In the genomic region with DNA sequence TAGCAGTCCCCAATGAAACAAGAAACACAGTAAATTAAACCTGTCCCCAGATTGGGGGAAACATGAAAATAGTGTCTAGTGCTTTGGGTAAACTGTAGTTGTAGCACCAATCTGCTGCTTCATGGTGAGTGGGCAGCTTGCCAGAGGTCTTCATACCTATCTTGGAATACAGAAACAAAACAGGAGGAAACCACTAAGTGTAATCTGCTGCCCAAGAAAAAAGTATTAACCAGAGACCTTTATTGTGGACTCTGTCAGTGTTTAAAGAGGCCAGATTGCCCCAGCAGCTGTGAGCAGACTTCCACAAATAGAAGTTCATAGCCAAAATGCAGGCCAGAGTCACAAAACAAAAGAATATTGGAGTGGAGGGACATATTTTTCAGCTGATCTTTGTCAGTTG, we compare ENCODE assay signal across 13 cellular contexts. TPM values are rescaled to one million over a fixed set of nuclear protein-coding genes. Genes with fewer than 3 reads are reported as not detected.
DNase-seq lines count a peak whose midpoint lies in the region; ATAC-seq, FAIRE-seq and TF ChIP-seq lines count a peak whose summit lies in the region.
"Had no signal": no experiment of that assay in that cellular context is flagged by ENCODE, and none has a peak within 500 bp of the region (broad histone marks: within the 10 kb centered on the region; RNA-seq: fewer than 3 reads in every experiment).

No MANE protein-coding gene starts in this region.

- H3K4me1 ChIP-seq in Loucy (ENCODE audit: insufficient read depth, low read length, poor library complexity, severe bottlenecking) (peaks cover 76% of the 10 kb centered on the region), gastrocnemius medialis (peaks cover 33 to 36% of the 10 kb centered on the region in 2 donors), mucosa of descending colon (ENCODE audit: low read depth) (peaks cover 40% of the 10 kb centered on the region)

- peaks cover 17% of the 10 kb centered on the region for H3F3A ChIP-seq in Loucy (ENCODE audit: low read depth)

- CTCF ChIA-PET in activated CD4-positive, alpha-beta memory T cell treated with anti-CD3 and anti-CD28 coated beads for 36 hours (lab: Charles Lee): interaction anchor here (0.8 to 18.8 kb wide), 10 partner anchors 11 to 386 kb away, joined by 3 to 472 read pairs (median 8); no protein-coding TSS in a partner anchor
- CTCF ChIA-PET in activated CD4-positive, alpha-beta memory T cell treated with anti-CD3 and anti-CD28 coated beads, Interleukin-2, amount 10 ng/mL, durations not matched to agents 7 days and 5 days (lab: Charles Lee): interaction anchor here (0.5 to 3.4 kb wide), 10 partner anchors 53 to 1866 kb away, joined by 3 to 34 read pairs (median 6); no protein-coding TSS in a partner anchor

- no peaks in the 10 kb centered on the region for H3K27me3 Mint-ChIP-seq in activated CD4-positive, alpha-beta memory T cell treated with anti-CD3 and anti-CD28 coated beads for 36 hours
- H3K27me3 Mint-ChIP-seq in activated CD4-positive, alpha-beta memory T cell treated with anti-CD3 and anti-CD28 coated beads, Interleukin-2, amount 10 ng/mL, durations not matched to agents 7 days and 5 days: no peaks in the 10 kb centered on the region
- H3K27me3 Mint-ChIP-seq in brain: peaks cover 19% of the 10 kb centered on the region

- H3K9me2 ChIP-seq in Loucy (replicated peaks; ENCODE audit: low read depth, low read length): no peaks in the 10 kb centered on the region

- ATAC-seq in gastrocnemius medialis (no peak), HG03342 (IDR thresholded peaks at IDR 0.05; ENCODE audit: unreplicated experiment) (no peak), mucosa of descending colon (no peak)

- peaks cover 59% of the 10 kb centered on the region for H3K4me1 Mint-ChIP-seq in activated CD4-positive, alpha-beta memory T cell treated with anti-CD3 and anti-CD28 coated beads for 36 hours (ENCODE audit: low read depth)
- peaks cover 67% of the 10 kb centered on the region for H3K4me1 Mint-ChIP-seq in activated CD4-positive, alpha-beta memory T cell treated with anti-CD3 and anti-CD28 coated beads, Interleukin-2, amount 10 ng/mL, durations not matched to agents 7 days and 5 days
- H3K4me1 Mint-ChIP-seq in brain: peaks cover 27% of the 10 kb centered on the region

- H3K9me3 ChIP-seq in Loucy (ENCODE audit: insufficient read depth, low read depth, low read length): no peaks in the 10 kb centered on the region
- no peaks in the 10 kb centered on the region for H3K9me3 ChIP-seq in gastrocnemius medialis
- no peaks in the 10 kb centered on the region for H3K9me3 ChIP-seq in mucosa of descending colon
- H3K9me3 ChIP-seq: thoracic aorta had no signal

- TF ChIP-seq CTCF in Loucy (conservative IDR thresholded peaks at IDR 0.05; ENCODE audit: low read length) (no peak), brain (conservative IDR thresholded peaks at IDR 0.05) (no peak), gastrocnemius medialis (IDR thresholded peaks at IDR 0.05 in 4 of 5, conservative IDR thresholded peaks at IDR 0.05 in 1 of 5) (no peak), mucosa of descending colon (IDR thresholded peaks at IDR 0.05) (no peak)

- no peak for DNase-seq in activated CD4-positive, alpha-beta memory T cell treated with anti-CD3 and anti-CD28 coated beads for 36 hours
- DNase-seq in activated CD4-positive, alpha-beta memory T cell treated with anti-CD3 and anti-CD28 coated beads, Interleukin-2, amount 10 ng/mL, durations not matched to agents 7 days and 5 days: no peak
- no peak for DNase-seq in gastrocnemius medialis
- DNase-seq in urothelium cell line (ENCODE audit: low spot score): no peak
- DNase-seq in mucosa of descending colon: no peak
- DNase-seq: HFFc6, Karpas-422, NCI-H2081 treated with DMSO at 0.1 percent for 48 hours had no signal

- FAIRE-seq in urothelium cell line (lab: Jason Lieb, UNC): no peak

- H3K36me3 Mint-ChIP-seq in activated CD4-positive, alpha-beta memory T cell treated with anti-CD3 and anti-CD28 coated beads for 36 hours: peaks cover 48% of the 10 kb centered on the region
- H3K36me3 Mint-ChIP-seq in activated CD4-positive, alpha-beta memory T cell treated with anti-CD3 and anti-CD28 coated beads, Interleukin-2, amount 10 ng/mL, durations not matched to agents 7 days and 5 days (ENCODE audit: low read depth): peaks cover 55% of the 10 kb centered on the region
- H3K36me3 Mint-ChIP-seq in brain: peaks cover 55% of the 10 kb centered on the region

- H2AFZ ChIP-seq in Loucy (ENCODE audit: low read length): no peak overlapping the region

- H3K9ac ChIP-seq in Loucy (ENCODE audit: low read depth, low read length, poor library complexity, severe bottlenecking): peak overlapping the region; percentile 97

- no peak overlapping the region for H3K4me3 Mint-ChIP-seq in activated CD4-positive, alpha-beta memory T cell treated with anti-CD3 and anti-CD28 coated beads for 36 hours
- H3K4me3 Mint-ChIP-seq in activated CD4-positive, alpha-beta memory T cell treated with anti-CD3 and anti-CD28 coated beads, Interleukin-2, amount 10 ng/mL, durations not matched to agents 7 days and 5 days: no peak overlapping the region
- H3K4me3 Mint-ChIP-seq in brain: peak overlapping the region in 3 of 5 experiments; percentile 30 to 100 (median 99)
- H3K4me3 Mint-ChIP-seq: T-helper 2 cell treated with Interferon-gamma antibody and Interleukin-4, amounts not matched to agents 5 μg/mL and 100 μg/mL, for 36 hours had no signal

- H3K27ac Mint-ChIP-seq in activated CD4-positive, alpha-beta memory T cell treated with anti-CD3 and anti-CD28 coated beads for 36 hours: peak overlapping the region; percentile 42
- H3K27ac Mint-ChIP-seq in activated CD4-positive, alpha-beta memory T cell treated with anti-CD3 and anti-CD28 coated beads, Interleukin-2, amount 10 ng/mL, durations not matched to agents 7 days and 5 days: no peak overlapping the region
- H3K27ac Mint-ChIP-seq in brain: peak overlapping the region in 1 of 5 experiments; percentile 31
- H3K27ac Mint-ChIP-seq: HFFc6; T-helper 2 cell treated with Interferon-gamma antibody and Interleukin-4, amounts not matched to agents 5 μg/mL and 100 μg/mL, for 36 hours had no signal

- POLR2A ChIA-PET in activated CD4-positive, alpha-beta memory T cell treated with anti-CD3 and anti-CD28 coated beads for 36 hours (lab: Charles Lee): interaction anchor here (7.0 kb wide), 1 partner anchor 53 kb away, joined by 48 read pairs; no protein-coding TSS in a partner anchor
- POLR2A ChIA-PET in activated CD4-positive, alpha-beta memory T cell treated with anti-CD3 and anti-CD28 coated beads, Interleukin-2, amount 10 ng/mL, durations not matched to agents 7 days and 5 days (lab: Charles Lee): interaction anchor here (0.7 to 15.5 kb wide), 3 partner anchors 53 to 99 kb away, joined by 3 to 385 read pairs (median 41); partner anchors contain the start of gene SELPLG

- H3K4me3 ChIP-seq in Loucy (ENCODE audit: low read length, poor library complexity, severe bottlenecking) (peak overlapping the region; percentile 85), gastrocnemius medialis (no peak overlapping the region), mucosa of descending colon (no peak overlapping the region)
- H3K4me3 ChIP-seq: thoracic aorta had no signal

- peak overlapping the region; percentile 82 for H3K4me2 ChIP-seq in Loucy (ENCODE audit: low read depth, low read length, poor library complexity, severe bottlenecking)

- peak overlapping the region; percentile 92 to 97 (median 96) for H3K27ac ChIP-seq in gastrocnemius medialis
- H3K27ac ChIP-seq: thoracic aorta had no signal

- no peak for TF ChIP-seq POLR2A in gastrocnemius medialis (IDR thresholded peaks at IDR 0.05)

- H3K9me3 Mint-ChIP-seq in activated CD4-positive, alpha-beta memory T cell treated with anti-CD3 and anti-CD28 coated beads for 36 hours: no peaks in the 10 kb centered on the region
- H3K9me3 Mint-ChIP-seq in activated CD4-positive, alpha-beta memory T cell treated with anti-CD3 and anti-CD28 coated beads, Interleukin-2, amount 10 ng/mL, durations not matched to agents 7 days and 5 days: no peaks in the 10 kb centered on the region
- no peaks in the 10 kb centered on the region for H3K9me3 Mint-ChIP-seq in brain
- H3K9me3 Mint-ChIP-seq: HFFc6; T-helper 2 cell treated with Interferon-gamma antibody and Interleukin-4, amounts not matched to agents 5 μg/mL and 100 μg/mL, for 36 hours had no signal

- H3K27me3 ChIP-seq in Loucy (ENCODE audit: insufficient read depth, low read length, poor library complexity, severe bottlenecking): peaks cover 4% of the 10 kb centered on the region
- H3K27me3 ChIP-seq in gastrocnemius medialis: no peaks in the 10 kb centered on the region

- H4K20me1 ChIP-seq in Loucy (ENCODE audit: insufficient read depth, low read length, poor library complexity, severe bottlenecking): peaks cover 25% of the 10 kb centered on the region

- peaks cover 13% of the 10 kb centered on the region; the same call in 1 of the 2 replicates for H3K36me3 ChIP-seq in Loucy (ENCODE audit: insufficient read depth, low read length)
- H3K36me3 ChIP-seq in gastrocnemius medialis: peaks cover 2 to 57% of the 10 kb centered on the region in 2 donors
- peaks cover 22% of the 10 kb centered on the region for H3K36me3 ChIP-seq in mucosa of descending colon (ENCODE audit: low read depth)

- peaks cover 30% of the 10 kb centered on the region for H3K79me2 ChIP-seq in Loucy (ENCODE audit: insufficient read depth, low read length)

- intact Hi-C loops in activated CD4-positive, alpha-beta memory T cell treated with anti-CD3 and anti-CD28 coated beads for 36 hours (cut with micrococcal nuclease): loop anchor here (10.0 kb wide), 1 partner anchor 270 kb away; no protein-coding TSS in a partner anchor
- intact Hi-C loops in gastrocnemius medialis (cut with DNase I; ENCODE audit: low total_unique reads) (loop anchor here (1.0 to 5.0 kb wide), 5 partner anchors 168 to 488 kb away; partner anchors contain the start of genes CORO1C and USP30), mucosa of descending colon (cut with DNase I, micrococcal nuclease) (loop anchor here (5.0 to 10.0 kb wide), 3 partner anchors 53 to 530 kb away; partner anchors contain the start of genes ALKBH2 (in 1 of the 2) and UNG (in 1 of the 2))

- in situ Hi-C loops in gastrocnemius medialis (cut with MboI; ENCODE audit: low sequenced_read_pairs in 4 of 4): loop anchor here (5.0 to 25.0 kb wide), 5 partner anchors 53 to 530 kb away; partner anchors contain the start of genes ALKBH2 (in 4 of the 4), UNG (in 4 of the 4) and SSH1 (in 1 of the 4)

RNA-seq across cellular contexts. Expression of gene ISCU, which starts 2.3 kb away (rescaled TPM):
- total RNA-seq in activated CD4-positive, alpha-beta memory T cell treated with anti-CD3 and anti-CD28 coated beads for 36 hours: 10 to 100 TPM; 88.6 to 94.3 TPM
- total RNA-seq in activated CD4-positive, alpha-beta memory T cell treated with anti-CD3 and anti-CD28 coated beads, Interleukin-2, amount 10 ng/mL, durations not matched to agents 7 days and 5 days: 10 to 100 TPM; 69.9 to 74.1 TPM
- 108 TPM for polyA plus RNA-seq in brain (ENCODE audit: insufficient read depth, low read depth, low replicate concordance)
- 100 to 1,000 TPM; 232 to 337 (median 249) TPM for total RNA-seq in gastrocnemius medialis
- total RNA-seq in mucosa of descending colon: 100 to 1,000 TPM in 2 of 3 donors, 10 to 100 TPM in 1; 94.7 to 155 (median 107) TPM

RNA-seq across cellular contexts. Expression of gene SART3, which starts 3.8 kb away (rescaled TPM):
- 10 to 100 TPM; 84.3 to 91.5 TPM for total RNA-seq in activated CD4-positive, alpha-beta memory T cell treated with anti-CD3 and anti-CD28 coated beads for 36 hours
- total RNA-seq in activated CD4-positive, alpha-beta memory T cell treated with anti-CD3 and anti-CD28 coated beads, Interleukin-2, amount 10 ng/mL, durations not matched to agents 7 days and 5 days: 10 to 100 TPM; 68.9 to 70.3 TPM
- 36.6 TPM for polyA plus RNA-seq in brain (ENCODE audit: insufficient read depth, low read depth, low replicate concordance)
- total RNA-seq in gastrocnemius medialis (10 to 100 TPM; 38.1 to 52.6 (median 51.3) TPM), mucosa of descending colon (10 to 100 TPM; 42.0 to 47.7 (median 47.6) TPM)

RNA-seq across cellular contexts. Expression of gene TMEM119, which starts 33.2 kb away (rescaled TPM):
- under 1 TPM; 0.10 to 0.24 TPM for total RNA-seq in activated CD4-positive, alpha-beta memory T cell treated with anti-CD3 and anti-CD28 coated beads for 36 hours
- total RNA-seq in activated CD4-positive, alpha-beta memory T cell treated with anti-CD3 and anti-CD28 coated beads, Interleukin-2, amount 10 ng/mL, durations not matched to agents 7 days and 5 days: 1 to 10 TPM in 1 of 2 experiments, under 1 TPM in 1; 0.80 to 1.0 TPM
- 4.6 TPM for polyA plus RNA-seq in brain (ENCODE audit: insufficient read depth, low read depth, low replicate concordance)
- total RNA-seq in gastrocnemius medialis (under 1 TPM in 1 of 4 donors, not detected in 3; 0.85 TPM), mucosa of descending colon (1 to 10 TPM; 4.1 to 7.0 (median 5.1) TPM)

RNA-seq across cellular contexts. Expression of gene FICD, which starts 49.6 kb away (rescaled TPM):
- 1 to 10 TPM; 5.7 to 6.0 TPM for total RNA-seq in activated CD4-positive, alpha-beta memory T cell treated with anti-CD3 and anti-CD28 coated beads for 36 hours
- 1 to 10 TPM; 6.3 to 7.1 TPM for total RNA-seq in activated CD4-positive, alpha-beta memory T cell treated with anti-CD3 and anti-CD28 coated beads, Interleukin-2, amount 10 ng/mL, durations not matched to agents 7 days and 5 days
- polyA plus RNA-seq in brain (ENCODE audit: insufficient read depth, low read depth, low replicate concordance): 3.2 TPM
- 1 to 10 TPM; 3.1 to 4.6 (median 3.6) TPM for total RNA-seq in gastrocnemius medialis
- 1 to 10 TPM; 3.2 to 6.0 (median 5.1) TPM for total RNA-seq in mucosa of descending colon

Comparison
In these comparisons a context has a peak if more than half of its experiments do, and no peak if none do; other contexts are left out.
1. H3K4me3 Mint-ChIP-seq: peak in brain (3 of 5); none in activated CD4-positive, alpha-beta memory T cell treated with anti-CD3 and anti-CD28 coated beads for 36 hours (single experiment) and activated CD4-positive, alpha-beta memory T cell treated with anti-CD3 and anti-CD28 coated beads, Interleukin-2, amount 10 ng/mL, durations not matched to agents 7 days and 5 days (single experiment).